Comparison of ENCODE assay signal across 17 cellular contexts in the genomic region with DNA sequence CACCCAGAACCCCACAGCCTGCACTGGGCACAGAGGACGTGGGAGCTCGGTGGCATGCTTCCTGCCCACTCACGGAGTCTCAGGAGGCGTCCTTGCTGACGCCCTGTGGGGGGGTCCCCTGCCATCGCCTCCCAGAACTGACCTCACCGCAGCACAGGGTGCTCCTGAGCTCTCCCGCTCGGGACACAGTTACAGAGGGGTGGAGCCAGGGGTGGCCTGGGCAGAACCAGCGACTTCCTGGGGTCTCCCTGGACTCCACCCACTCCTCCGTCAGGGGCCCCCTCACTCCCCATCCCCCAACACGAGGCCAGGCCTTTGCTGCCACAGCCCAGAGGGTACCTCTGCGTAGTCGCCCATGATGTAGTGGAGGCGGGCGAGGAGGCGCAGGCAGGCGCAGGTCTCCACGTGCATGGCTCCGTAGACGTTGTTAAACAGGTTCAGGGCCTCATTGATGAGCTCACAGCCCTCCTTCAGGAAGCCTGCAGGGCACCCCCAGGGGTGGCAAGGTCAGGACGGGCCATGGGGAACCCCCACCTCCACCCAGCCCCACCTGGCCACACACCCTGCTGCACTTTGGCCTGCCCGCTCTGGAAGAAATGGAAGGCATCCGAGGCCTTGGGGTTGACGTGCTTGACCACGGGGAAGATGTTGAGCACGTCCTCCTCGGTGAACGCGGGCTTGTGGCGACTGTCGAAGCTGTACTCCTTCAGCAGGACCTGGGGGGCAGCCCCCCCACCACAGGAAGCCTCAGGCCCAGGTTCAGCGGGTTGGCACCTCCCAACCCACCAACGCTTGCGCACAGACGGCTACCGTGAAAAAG. TPM values are rescaled to one million over a fixed set of nuclear protein-coding genes. Genes with fewer than 3 reads are reported as not detected.
DNase-seq lines count a peak whose midpoint lies in the region; ATAC-seq and TF ChIP-seq lines count a peak whose summit lies in the region.
"Had no signal": no experiment of that assay in that cellular context is flagged by ENCODE, and none has a peak within 500 bp of the region (broad histone marks: within the 10 kb centered on the region; RNA-seq: fewer than 3 reads in every experiment).

No MANE protein-coding gene starts in this region.

- CTCF ChIA-PET in Caco-2 (lab: Charles Lee): no interaction called here

- H3K4me1 Mint-ChIP-seq in chondrocyte (ENCODE audit: low read depth) (peaks cover 4% of the 10 kb centered on the region), natural killer cell (peaks cover 4 to 19% of the 10 kb centered on the region in 2 donors), Caco-2 (ENCODE audit: low read depth, unreplicated experiment) (no peaks in the 10 kb centered on the region)

- TF ChIP-seq CTCF in heart left ventricle (IDR thresholded peaks at IDR 0.05): no peak
- TF ChIP-seq CTCF in chondrocyte (IDR thresholded peaks at IDR 0.05): no peak
- TF ChIP-seq CTCF in natural killer cell (IDR thresholded peaks at IDR 0.05): no peak
- no peak for TF ChIP-seq CTCF in uterus (IDR thresholded peaks at IDR 0.05)
- TF ChIP-seq CTCF in Caco-2 (IDR thresholded peaks at IDR 0.05; ENCODE audit: insufficient read depth in 1 of 2, low read depth in 1 of 2, low read length in 1 of 2, severe bottlenecking in 1 of 2, unreplicated experiment in 1 of 2): no peak

- H3K9me3 ChIP-seq in heart left ventricle: no peaks in the 10 kb centered on the region
- no peaks in the 10 kb centered on the region for H3K9me3 ChIP-seq in uterus
- no peaks in the 10 kb centered on the region for H3K9me3 ChIP-seq in Caco-2

- no peaks in the 10 kb centered on the region for H3K9me3 Mint-ChIP-seq in chondrocyte (ENCODE audit: low read depth)
- no peaks in the 10 kb centered on the region for H3K9me3 Mint-ChIP-seq in natural killer cell
- no peaks in the 10 kb centered on the region for H3K9me3 Mint-ChIP-seq in Caco-2 (ENCODE audit: unreplicated experiment)
- H3K9me3 Mint-ChIP-seq: naive thymus-derived CD8-positive, alpha-beta T cell; T-helper 1 cell treated with Interleukin-12 subunit alpha and Interleukin-12 subunit beta and Interleukin-4 antibody, amounts not matched to agents 30 μg/mL and 1 μg/mL, for 36 hours had no signal

- no peak overlapping the region for H3K27ac ChIP-seq in heart left ventricle
- no peak overlapping the region for H3K27ac ChIP-seq in uterus

- DNase-seq in heart left ventricle (peak in 3 of 5 donors; percentile 17 to 26 (median 21)), Right ventricle myocardium superior (no peak), chondrocyte (ENCODE audit: low spot score) (peak; percentile 92), natural killer cell (peak; percentile 35), uterus (peak; percentile 13), anterior cingulate cortex (lab: John Stamatoyannopoulos, UW) (no peak), Caco-2 (no peak)
- DNase-seq: AML-193, IMR-90, NCI-H748 treated with DMSO at 0.1 percent for 48 hours had no signal

- H3K27ac Mint-ChIP-seq in chondrocyte (ENCODE audit: unreplicated experiment): no peak overlapping the region
- H3K27ac Mint-ChIP-seq in natural killer cell: peak overlapping the region in 1 of 2 donors; percentile 77
- no peak overlapping the region for H3K27ac Mint-ChIP-seq in Caco-2 (ENCODE audit: unreplicated experiment)
- H3K27ac Mint-ChIP-seq: T-helper 1 cell treated with Interleukin-12 subunit alpha and Interleukin-12 subunit beta and Interleukin-4 antibody, amounts not matched to agents 30 μg/mL and 1 μg/mL, for 36 hours had no signal

- 89 to 91% (median 90%) methylated on average over 20 to 37 of the region's 37 CpGs for WGBS in heart left ventricle, 4 donors

- POLR2A ChIA-PET in Caco-2 (lab: Charles Lee): interaction anchor here (0.5 kb wide), 1 partner anchor 40 kb away, joined by 6 read pairs; no protein-coding TSS in a partner anchor

- H3K27me3 Mint-ChIP-seq in chondrocyte (ENCODE audit: low read depth) (no peaks in the 10 kb centered on the region), natural killer cell (ENCODE audit: low read depth in 2 of 2) (no peaks in the 10 kb centered on the region), Caco-2 (ENCODE audit: insufficient read depth, unreplicated experiment) (no peaks in the 10 kb centered on the region)
- H3K27me3 Mint-ChIP-seq: naive thymus-derived CD8-positive, alpha-beta T cell had no signal

- TF ChIP-seq POLR2A in heart left ventricle (IDR thresholded peaks at IDR 0.05) (no peak), uterus (IDR thresholded peaks at IDR 0.05) (no peak)

- H3K27me3 ChIP-seq in heart left ventricle (no peaks in the 10 kb centered on the region), uterus (no peaks in the 10 kb centered on the region), Caco-2 (replicated peaks; ENCODE audit: control insufficient read depth, insufficient read depth, low read length) (no peaks in the 10 kb centered on the region)

- H3K36me3 ChIP-seq in heart left ventricle: peaks cover 4 to 92% (median 86%) of the 10 kb centered on the region in 9 donors
- H3K36me3 ChIP-seq in uterus: no peaks in the 10 kb centered on the region
- H3K36me3 ChIP-seq in Caco-2 (ENCODE audit: control insufficient read depth, insufficient read depth, low read length): peaks cover 6% of the 10 kb centered on the region

- H3K4me3 ChIP-seq in heart left ventricle (no peak overlapping the region), uterus (no peak overlapping the region), Caco-2 (ENCODE audit: low read depth, low read length) (no peak overlapping the region)

- intact Hi-C loops in heart left ventricle (cut with DNase I): loop anchor here in 1 of 10 donors (10.0 kb wide), 1 partner anchor 179 kb away; a partner anchor contains a TSS
- intact Hi-C loops in Right ventricle myocardium superior (cut with DNase I): no loop called here
- intact Hi-C loops in natural killer cell (cut with micrococcal nuclease): no loop called here
- intact Hi-C loops in uterus (cut with DNase I; ENCODE audit: low total_unique reads): no loop called here
- intact Hi-C loops in Caco-2 (cut with micrococcal nuclease; ENCODE audit: unreplicated experiment): no loop called here

- H3K4me3 Mint-ChIP-seq in chondrocyte (ENCODE audit: unreplicated experiment): no peak overlapping the region
- peak overlapping the region; percentile 71 for H3K4me3 Mint-ChIP-seq in natural killer cell
- H3K4me3 Mint-ChIP-seq in Caco-2 (ENCODE audit: unreplicated experiment): no peak overlapping the region
- H3K4me3 Mint-ChIP-seq: T-helper 1 cell treated with Interleukin-12 subunit alpha and Interleukin-12 subunit beta and Interleukin-4 antibody, amounts not matched to agents 30 μg/mL and 1 μg/mL, for 36 hours had no signal

- no TSS peak for BruUV-seq in Caco-2 (replicated peaks; lab: Mats Ljungman, UMichigan)

- H3K4me1 ChIP-seq in heart left ventricle (peaks cover 0 to 21% (median 8%) of the 10 kb centered on the region in 12 donors), uterus (no peaks in the 10 kb centered on the region), Caco-2 (no peaks in the 10 kb centered on the region)

- H3K36me3 Mint-ChIP-seq in chondrocyte (ENCODE audit: low read depth) (peaks cover 5% of the 10 kb centered on the region), natural killer cell (no peaks in the 10 kb centered on the region), Caco-2 (ENCODE audit: insufficient read depth, unreplicated experiment) (peaks cover 82% of the 10 kb centered on the region)

- ATAC-seq in heart left ventricle (no peak), Right ventricle myocardium superior (ENCODE audit: poor library complexity) (no peak), natural killer cell (peak; percentile 69 to 86 (median 77)), GM21515 (IDR thresholded peaks at IDR 0.05; ENCODE audit: unreplicated experiment) (no peak)
- ATAC-seq: activated CD4-positive, CD25-positive, alpha-beta regulatory T cell treated with anti-CD3 and anti-CD28 coated beads, Interleukin-2, amount 50 U/mL, for 24 hours; naive thymus-derived CD8-positive, alpha-beta T cell had no signal

RNA-seq across cellular contexts. Expression of a gene that starts 17.8 kb away (rescaled TPM):
- total RNA-seq in heart left ventricle (100 to 1,000 TPM; 104 to 298 (median 157) TPM), Right ventricle myocardium superior (175 TPM), chondrocyte (30.8 to 36.6 TPM (median 36.0 TPM) in 3 replicates), natural killer cell (10 to 100 TPM; 34.6 to 43.5 (median 42.1) TPM), uterus (10 to 100 TPM in 3 of 4 donors, 1 to 10 TPM in 1; 9.2 to 40.3 (median 20.1) TPM), Caco-2 (2022) (161 and 164 TPM in 2 replicates)
- polyA plus RNA-seq in heart left ventricle: 100 to 1,000 TPM in 1 of 2 donors, 10 to 100 TPM in 1; 89.5 to 123 TPM

RNA-seq across cellular contexts. Expression of a gene that starts 55.7 kb away (rescaled TPM):
- under 1 TPM in 6 of 9 donors, not detected in 3; 0.08 to 0.44 (median 0.18) TPM for total RNA-seq in heart left ventricle
- polyA plus RNA-seq in heart left ventricle: under 1 TPM; 0.03 to 0.27 TPM
- 0.11 TPM for total RNA-seq in Right ventricle myocardium superior
- 0.07 TPM in 1 of 3 replicates, not detected in the others for total RNA-seq in chondrocyte
- not detected for total RNA-seq in natural killer cell
- under 1 TPM in 1 of 4 donors, not detected in 3; 0.21 TPM for total RNA-seq in uterus
- 0.66 and 1.1 TPM in 2 replicates for total RNA-seq in Caco-2 (2022)
- total RNA-seq: fibroblast of lung, IMR-90, renal cortical epithelial cell had no signal
- polyA plus RNA-seq: aorta; fibroblast of lung; IMR-90; naive thymus-derived CD8-positive, alpha-beta T cell had no signal

Comparison
In these comparisons a context has a peak if more than half of its experiments do, and no peak if none do; other contexts are left out.
1. DNase-seq: peak in heart left ventricle (3 of 5), chondrocyte (single experiment), natural killer cell (single experiment) and uterus (2 of 2); none in Right ventricle myocardium superior (single experiment), anterior cingulate cortex (0 of 58) and Caco-2 (0 of 2).
2. ATAC-seq: peak in natural killer cell (3 of 3); none in heart left ventricle (0 of 4), Right ventricle myocardium superior (single experiment) and GM21515 (single experiment).